In the genomic region with DNA sequence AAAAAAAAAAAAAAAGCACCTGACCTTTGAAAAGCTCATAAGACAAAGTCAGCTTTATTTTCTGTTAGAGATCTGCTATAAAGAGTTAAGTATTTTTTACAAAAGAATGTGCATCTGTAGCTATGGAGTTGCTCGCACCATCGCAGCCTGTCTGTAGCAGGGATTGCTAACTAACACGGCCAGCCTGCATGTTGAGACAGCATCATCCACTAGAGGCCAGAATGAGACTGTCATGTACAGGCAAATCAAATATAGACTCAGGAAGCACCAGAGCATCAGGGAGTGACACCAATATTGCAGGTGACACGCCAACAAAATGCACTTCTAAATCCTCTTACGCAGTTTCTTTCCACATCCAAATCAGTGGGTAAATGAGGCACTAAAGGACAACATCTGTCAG, we compare ENCODE assay signal across 8 cellular contexts.
DNase-seq lines count a peak whose midpoint lies in the region; ATAC-seq and TF ChIP-seq lines count a peak whose summit lies in the region.

No MANE protein-coding gene starts in this region.

- no peak overlapping the region for H3K4me2 ChIP-seq in OCI-LY7 (ENCODE audit: low read length)

- DNase-seq in AG04450 (ENCODE audit: low read depth, low spot score) (no peak), OCI-LY7 (ENCODE audit: low spot score) (no peak), epithelial cell of prostate (ENCODE audit: low read depth, low spot score) (peak; percentile 39), myocyte (ENCODE audit: low read depth) (peak; percentile 64)

- TF ChIP-seq CTCF in AG04450 (IDR thresholded peaks at IDR 0.05; ENCODE audit: low read depth, low read length) (peak; percentile 43), OCI-LY7 (conservative IDR thresholded peaks at IDR 0.05; ENCODE audit: low read length) (peak; percentile 40)

- H3K4me1 ChIP-seq in OCI-LY7 (ENCODE audit: insufficient read depth, low read length, poor library complexity, severe bottlenecking), result no peaks in the 10 kb centered on the region

- CTCF ChIA-PET in AG04450 (lab: Charles Lee) (no interaction called here), OCI-LY7 (lab: Charles Lee; ENCODE audit: unreplicated experiment) (interaction anchor here (0.7 kb wide), 1 partner anchor 15 kb away, joined by 3 read pairs; no protein-coding TSS in a partner anchor)

- H3K27me3 ChIP-seq in AG04450 (ENCODE audit: control insufficient read depth, insufficient read depth, low read length), result no peaks in the 10 kb centered on the region

- no peaks in the 10 kb centered on the region for H4K20me1 ChIP-seq in OCI-LY7 (ENCODE audit: insufficient read depth, low read length)

- no peaks in the 10 kb centered on the region for H3K9me2 ChIP-seq in OCI-LY7 (ENCODE audit: insufficient read depth, low read length)

- ATAC-seq in HG02610 (IDR thresholded peaks at IDR 0.05; ENCODE audit: unreplicated experiment), result peak; percentile 47
- no peak for ATAC-seq in GM18858 (IDR thresholded peaks at IDR 0.05; ENCODE audit: unreplicated experiment)
- no peak for ATAC-seq in HG03135 (IDR thresholded peaks at IDR 0.05; ENCODE audit: unreplicated experiment)
- ATAC-seq in HG02588 (IDR thresholded peaks at IDR 0.05; ENCODE audit: unreplicated experiment), result no peak

- no peaks in the 10 kb centered on the region for H3K9me3 ChIP-seq in AG04450 (ENCODE audit: control insufficient read depth, insufficient read depth, low read length)
- no peaks in the 10 kb centered on the region for H3K9me3 ChIP-seq in OCI-LY7 (ENCODE audit: low read length)

- POLR2A ChIA-PET in AG04450 (lab: Yijun Ruan, JAX), result no interaction called here
- POLR2A ChIA-PET in OCI-LY7 (lab: Charles Lee), result no interaction called here

- H3K4me3 ChIP-seq in AG04450 (ENCODE audit: low read depth, low read length), result no peak overlapping the region
- no peak overlapping the region for H3K4me3 ChIP-seq in OCI-LY7 (ENCODE audit: low read depth, low read length, poor library complexity, severe bottlenecking)

- H2AFZ ChIP-seq in OCI-LY7 (ENCODE audit: low read length), result no peak overlapping the region

- H3K79me2 ChIP-seq in OCI-LY7 (ENCODE audit: insufficient read depth, low read depth, low read length), result no peaks in the 10 kb centered on the region

- no TSS peak for BruUV-seq in OCI-LY7 (replicated peaks; lab: Mats Ljungman, UMichigan)

- no peaks in the 10 kb centered on the region for H3K36me3 ChIP-seq in OCI-LY7 (ENCODE audit: insufficient read depth, low read length)

- H3K27ac ChIP-seq in AG04450 (ENCODE audit: low read depth, low read length) (no peak overlapping the region), OCI-LY7 (ENCODE audit: low read depth, low read length, poor library complexity, severe bottlenecking) (no peak overlapping the region), epithelial cell of prostate (no peak overlapping the region)

- intact Hi-C loops in OCI-LY7 (cut with micrococcal nuclease; ENCODE audit: unreplicated experiment), result no loop called here

Comparison
In these comparisons a context has a peak if more than half of its experiments do, and no peak if none do; other contexts are left out.
1. DNase-seq: peak in epithelial cell of prostate (single experiment) and myocyte (single experiment); none in AG04450 (single experiment) and OCI-LY7 (single experiment).